Comparison of ENCODE assay signal across 8 cellular contexts in genomic region chr14:103522028-103522581, GRCh38. TPM values are rescaled to one million over a fixed set of nuclear protein-coding genes. Genes with fewer than 3 reads are reported as not detected.
DNase-seq lines count a peak whose midpoint lies in the region; ATAC-seq and TF ChIP-seq lines count a peak whose summit lies in the region.

No MANE protein-coding gene starts in this region.

- ATAC-seq in PC-3 (no peak), HG02610 (IDR thresholded peaks at IDR 0.05; ENCODE audit: unreplicated experiment) (no peak)

- H3K9me3 Mint-ChIP-seq in nephron, result no peaks in the 10 kb centered on the region

- H3K36me3 Mint-ChIP-seq in nephron (ENCODE audit: low read depth), result peaks cover 8% of the 10 kb centered on the region

- POLR2A ChIA-PET in PC-3 (lab: Charles Lee; ENCODE audit: unreplicated experiment), result interaction anchor here (0.6 kb wide), 1 partner anchor 1762 kb away, joined by 8 read pairs; no protein-coding TSS in a partner anchor

- no peaks in the 10 kb centered on the region for H3K27me3 ChIP-seq in PC-3 (ENCODE audit: low read length)

- peaks cover 24% of the 10 kb centered on the region for H3K27me3 Mint-ChIP-seq in nephron (ENCODE audit: low read depth)

- no peaks in the 10 kb centered on the region for H3F3A ChIP-seq in PC-3 (ENCODE audit: low read length, unreplicated experiment)

- H3K9ac ChIP-seq in PC-3 (ENCODE audit: low read length), result peak overlapping the region; percentile 54

- peak overlapping the region; percentile 99 for H3K4me2 ChIP-seq in PC-3 (ENCODE audit: low read length)

- TF ChIP-seq CTCF in GM12875 (IDR thresholded peaks at IDR 0.05; ENCODE audit: borderline replicate concordance, insufficient read depth, low read depth, low read length) (no peak), PC-3 (conservative IDR thresholded peaks at IDR 0.05; ENCODE audit: low read depth, low read length) (no peak), nephron (IDR thresholded peaks at IDR 0.05; ENCODE audit: unreplicated experiment in 3 of 3) (no peak)

- H3K4me1 Mint-ChIP-seq in nephron, result peaks cover 61% of the 10 kb centered on the region

- no peaks in the 10 kb centered on the region for H3K36me3 ChIP-seq in PC-3 (ENCODE audit: low read depth, low read length)

- H3K9me3 ChIP-seq in PC-3 (ENCODE audit: low read length), result no peaks in the 10 kb centered on the region

- H3K27ac ChIP-seq in PC-3 (ENCODE audit: low read length) (no peak overlapping the region), epithelial cell of prostate (peak overlapping the region; percentile 46)

- H3K9me2 ChIP-seq in PC-3 (replicated peaks; ENCODE audit: low read length), result no peaks in the 10 kb centered on the region

- intact Hi-C loops in PC-3 (cut with micrococcal nuclease), result loop anchor here (1.0 kb wide), 1 partner anchor 18 kb away; no protein-coding TSS in a partner anchor

- no peak for DNase-seq in PC-3
- DNase-seq in epithelial cell of prostate (ENCODE audit: low read depth, low spot score), result no peak
- DNase-seq in Ammon's horn (ENCODE audit: low spot score), result no peak
- DNase-seq in T-helper 9 cell, result no peak
- DNase-seq in NCI-H2196 (lab: John Stamatoyannopoulos, UW; ENCODE audit: unreplicated experiment), result no peak

- peak overlapping the region; percentile 74 to 82 (median 81) for H3K4me3 Mint-ChIP-seq in nephron

- peak overlapping the region; percentile 65 for H2AFZ ChIP-seq in PC-3 (ENCODE audit: low read length)

- no peak overlapping the region for H3K27ac Mint-ChIP-seq in nephron

- peak overlapping the region; percentile 41 for H3K4me3 ChIP-seq in GM12875 (ENCODE audit: low read depth, low read length)
- peak overlapping the region; percentile 89 for H3K4me3 ChIP-seq in PC-3 (ENCODE audit: low read length)

- H3K79me2 ChIP-seq in PC-3 (ENCODE audit: low read length), result 0 out of 2 replicates have a peak, but pooled peaks cover 4% of the 10 kb centered on the region

- no TSS peak for BruUV-seq in PC-3 (replicated peaks; lab: Mats Ljungman, UMichigan)

- H3K4me1 ChIP-seq in PC-3 (ENCODE audit: insufficient read depth, low read length), result peaks cover 9% of the 10 kb centered on the region

- CTCF ChIA-PET in PC-3 (lab: Charles Lee), result no interaction called here

- peaks cover 7% of the 10 kb centered on the region; the same call in 1 of the 2 replicates for H4K20me1 ChIP-seq in PC-3 (ENCODE audit: low read length)

RNA-seq across cellular contexts. Expression of gene CKB, which starts 0.5 kb away (rescaled TPM):
- total RNA-seq in PC-3 (2014; rRNA removed), result 299 and 324 TPM in 2 replicates

RNA-seq across cellular contexts. Expression of gene TRMT61A, which starts 6.9 kb away (rescaled TPM):
- 51.2 and 72.9 TPM in 2 replicates for total RNA-seq in PC-3 (2014; rRNA removed)

RNA-seq across cellular contexts. Expression of gene BAG5, which starts 40.4 kb away (rescaled TPM):
- 28.1 and 33.0 TPM in 2 replicates for total RNA-seq in PC-3 (2014; rRNA removed)

RNA-seq across cellular contexts. Expression of gene COA8, which starts 40.7 kb away (rescaled TPM):
- total RNA-seq in PC-3 (2014; rRNA removed), result 52.7 and 62.3 TPM in 2 replicates
